In genomic region chr15:48440084-48440483, GRCh38 we compare ENCODE assay signal across 11 cellular contexts.
A peak's percentile ranks its signal among the peaks of the same experiment; 100 is the strongest.
DNase-seq lines count a peak whose midpoint lies in the region; ATAC-seq and TF ChIP-seq lines count a peak whose summit lies in the region.
"Had no signal": no experiment of that assay in that cellular context is flagged by ENCODE, and none has a peak within 500 bp of the region (broad histone marks: within the 10 kb centered on the region; RNA-seq: fewer than 3 reads in every experiment).

No MANE protein-coding gene starts in this region.

- in situ Hi-C loops in astrocyte of the cerebellum (cut with HindIII; ENCODE audit: low sequenced_read_pairs): no loop called here

- DNase-seq in GM03348 (ENCODE audit: low spot score) (peak; percentile 75), astrocyte of the cerebellum (ENCODE audit: low read depth) (peak; percentile 65), iPS DF 4.7 (ENCODE audit: extremely low read depth, low spot score) (peak; percentile 14), retina (peak; percentile 58), cerebellar cortex (ENCODE audit: low spot score) (no peak), SKM-1 treated with dmso at 0.1 percent for 144 hours (lab: John Stamatoyannopoulos, UW; ENCODE audit: unreplicated experiment) (no peak), NCI-H2081 (lab: John Stamatoyannopoulos, UW) (no peak)
- DNase-seq: COR-L47, esophagus squamous epithelium, NCI-H526 had no signal

- no peak overlapping the region for H3K4me3 ChIP-seq in astrocyte of the cerebellum (ENCODE audit: low read depth, low read length)
- H3K4me3 ChIP-seq: esophagus squamous epithelium had no signal

- TF ChIP-seq CTCF in astrocyte of the cerebellum (IDR thresholded peaks at IDR 0.05; ENCODE audit: low read depth, low read length, missing control alignments): no peak

- ATAC-seq in HG03460 (IDR thresholded peaks at IDR 0.05; ENCODE audit: unreplicated experiment): no peak

Comparison
In these comparisons a context has a peak if more than half of its experiments do, and no peak if none do; other contexts are left out.
1. DNase-seq: peak in GM03348 (single experiment), astrocyte of the cerebellum (single experiment), iPS DF 4.7 (single experiment) and retina (single experiment); none in cerebellar cortex (single experiment), SKM-1 treated with dmso at 0.1 percent for 144 hours (single experiment) and NCI-H2081 (0 of 2).